Comparison of ENCODE assay signal across 9 cellular contexts in genomic region chr12:58241099-58241498, GRCh38.
"Had no signal": no experiment of that assay in that cellular context is flagged by ENCODE, and none has a peak within 500 bp of the region (broad histone marks: within the 10 kb centered on the region; RNA-seq: fewer than 3 reads in every experiment).

No MANE protein-coding gene starts in this region.

- H3K27ac ChIP-seq: HL-60, KMS-11 had no signal

- H3K9ac ChIP-seq: KMS-11 had no signal

- H3K4me1 Mint-ChIP-seq: IgD-negative memory B cell had no signal

- H3K36me3 Mint-ChIP-seq: IgD-negative memory B cell had no signal

- H3K4me2 ChIP-seq: KMS-11 had no signal

- ATAC-seq: HepG2, K562 had no signal

- FAIRE-seq: HepG2, HTR-8/SVneo, K562 had no signal

- H3K4me3 ChIP-seq: K562 had no signal

- DNase-seq: Karpas-422, KBM-7, KG1 had no signal

- H3K27ac Mint-ChIP-seq: IgD-negative memory B cell had no signal

- H3K4me3 Mint-ChIP-seq: IgD-negative memory B cell had no signal

- H3K27me3 Mint-ChIP-seq: IgD-negative memory B cell had no signal
